ENCODE assay signal across 11 cellular contexts in the genomic region with DNA sequence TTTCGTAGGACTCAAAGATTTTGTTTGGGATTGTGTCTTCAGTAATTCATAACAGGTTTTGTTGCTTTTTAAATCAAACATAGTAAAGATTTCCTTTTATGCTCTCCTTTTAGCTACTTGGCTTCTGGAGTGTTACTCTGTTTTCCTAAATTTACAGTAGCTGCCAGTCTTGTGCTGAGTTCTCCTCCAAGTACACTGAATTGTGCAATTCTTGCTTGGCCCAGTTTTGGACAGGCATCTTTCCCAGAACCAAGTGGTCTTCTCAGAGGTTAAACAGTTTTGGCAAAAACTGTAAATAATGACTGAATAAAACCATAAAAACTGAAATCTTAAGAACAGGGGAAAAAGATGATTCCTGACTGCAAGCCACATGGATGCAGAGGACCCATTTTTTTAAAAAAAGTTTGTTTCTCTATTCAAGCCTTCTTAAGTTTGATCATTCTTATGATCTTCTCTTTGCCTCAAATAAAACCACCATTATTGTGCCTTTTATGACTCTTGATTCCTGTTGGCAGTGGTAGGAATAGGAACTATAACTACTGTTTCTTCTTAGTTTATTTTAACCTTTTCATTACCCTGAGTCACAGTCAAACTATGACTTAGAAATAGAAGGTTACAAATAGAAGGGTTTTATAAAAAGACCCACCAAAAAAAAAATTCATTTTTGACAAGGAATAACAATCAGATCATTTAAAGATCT.
DNase-seq lines count a peak whose midpoint lies in the region; ATAC-seq and TF ChIP-seq lines count a peak whose summit lies in the region.
"Had no signal": no experiment of that assay in that cellular context is flagged by ENCODE, and none has a peak within 500 bp of the region (broad histone marks: within the 10 kb centered on the region; RNA-seq: fewer than 3 reads in every experiment).

No MANE protein-coding gene starts in this region.

- no peaks in the 10 kb centered on the region for H3K9me3 Mint-ChIP-seq in activated naive CD4-positive, alpha-beta T cell treated with anti-CD3 and anti-CD28 coated beads for 36 hours
- H3K9me3 Mint-ChIP-seq in central memory CD8-positive, alpha-beta T cell: no peaks in the 10 kb centered on the region

- H3K27ac ChIP-seq in muscle layer of duodenum (ENCODE audit: low read length): peak overlapping the region; percentile 10
- H3K27ac ChIP-seq: BLaER1, vagina had no signal

- H3K27me3 Mint-ChIP-seq in activated naive CD4-positive, alpha-beta T cell treated with anti-CD3 and anti-CD28 coated beads for 36 hours (ENCODE audit: low read depth): no peaks in the 10 kb centered on the region
- no peaks in the 10 kb centered on the region for H3K27me3 Mint-ChIP-seq in central memory CD8-positive, alpha-beta T cell

- peaks cover 70% of the 10 kb centered on the region for H3K4me1 Mint-ChIP-seq in activated naive CD4-positive, alpha-beta T cell treated with anti-CD3 and anti-CD28 coated beads for 36 hours (ENCODE audit: low read depth)
- H3K4me1 Mint-ChIP-seq in central memory CD8-positive, alpha-beta T cell: peaks cover 80% of the 10 kb centered on the region

- no peak for DNase-seq in activated naive CD4-positive, alpha-beta T cell treated with anti-CD3 and anti-CD28 coated beads for 36 hours
- DNase-seq in activated naive CD4-positive, alpha-beta T cell treated with anti-CD3 and anti-CD28 coated beads, Interleukin-2, amount 50 U/mL, for 16 hours: no peak
- DNase-seq in central memory CD8-positive, alpha-beta T cell (ENCODE audit: low spot score in 2 of 2): no peak
- DNase-seq in ureter (ENCODE audit: low spot score): peak; percentile 52
- DNase-seq in stimulated activated CD4-positive, alpha-beta T cell treated with anti-CD3 and anti-CD28 coated beads, Interleukin-1b, Interleukin-23, amount 100 ng/mL, for 48 hours: no peak
- no peak for DNase-seq in epidermal melanocyte (ENCODE audit: insufficient read length, low spot score)
- no peak for DNase-seq in GM20000 (ENCODE audit: low spot score)

- peak overlapping the region; percentile 74 for H3K27ac Mint-ChIP-seq in activated naive CD4-positive, alpha-beta T cell treated with anti-CD3 and anti-CD28 coated beads for 36 hours
- H3K27ac Mint-ChIP-seq in central memory CD8-positive, alpha-beta T cell (ENCODE audit: low read depth): peak overlapping the region; percentile 84

- intact Hi-C loops in activated naive CD4-positive, alpha-beta T cell treated with anti-CD3 and anti-CD28 coated beads for 36 hours (cut with micrococcal nuclease): loop anchor here (1.0 to 5.0 kb wide), 4 partner anchors 11 to 208 kb away; no protein-coding TSS in a partner anchor

- no peaks in the 10 kb centered on the region for H3K27me3 ChIP-seq in muscle layer of duodenum (ENCODE audit: low read depth, low read length)
- H3K27me3 ChIP-seq: BLaER1, vagina had no signal

- TF ChIP-seq CTCF in GM20000 (IDR thresholded peaks at IDR 0.05; ENCODE audit: extremely low read depth, missing control alignments): no peak

- H3K4me3 Mint-ChIP-seq in activated naive CD4-positive, alpha-beta T cell treated with anti-CD3 and anti-CD28 coated beads for 36 hours: no peak overlapping the region
- H3K4me3 Mint-ChIP-seq in central memory CD8-positive, alpha-beta T cell: peak overlapping the region; percentile 70

- H3K4me3 ChIP-seq in muscle layer of duodenum (ENCODE audit: low read depth in 1 of 2, low read length in 2 of 2): no peak overlapping the region
- H3K4me3 ChIP-seq: BLaER1, skin epidermis, vagina had no signal

- H3K36me3 ChIP-seq in muscle layer of duodenum (ENCODE audit: control insufficient read depth in 1 of 2, insufficient read depth in 2 of 2, low read length in 2 of 2): no peaks in the 10 kb centered on the region
- H3K36me3 ChIP-seq: BLaER1, vagina had no signal

- H3K9me3 ChIP-seq in muscle layer of duodenum (ENCODE audit: control insufficient read depth in 1 of 2, low read length in 2 of 2): no peaks in the 10 kb centered on the region
- H3K9me3 ChIP-seq: BLaER1, vagina had no signal

- ATAC-seq in central memory CD8-positive, alpha-beta T cell (replicated peaks; ENCODE audit: extremely low read depth, poor library complexity, severe bottlenecking): no peak

- CTCF ChIA-PET in activated naive CD4-positive, alpha-beta T cell treated with anti-CD3 and anti-CD28 coated beads for 36 hours (lab: Charles Lee): interaction anchor here (0.6 to 1.2 kb wide), 3 partner anchors 9 to 92 kb away, joined by 3 to 5 read pairs (median 3); no protein-coding TSS in a partner anchor

- H3K36me3 Mint-ChIP-seq in activated naive CD4-positive, alpha-beta T cell treated with anti-CD3 and anti-CD28 coated beads for 36 hours (ENCODE audit: low read depth): peaks cover 22% of the 10 kb centered on the region
- H3K36me3 Mint-ChIP-seq in central memory CD8-positive, alpha-beta T cell (ENCODE audit: insufficient read depth): peaks cover 7% of the 10 kb centered on the region

- H3K4me1 ChIP-seq in muscle layer of duodenum (ENCODE audit: control insufficient read depth in 1 of 2, insufficient read depth in 2 of 2, low read length in 2 of 2): peaks cover 12 to 18% of the 10 kb centered on the region in 2 donors
